Comparison of ENCODE assay signal across 1 cellular context in the genomic region with DNA sequence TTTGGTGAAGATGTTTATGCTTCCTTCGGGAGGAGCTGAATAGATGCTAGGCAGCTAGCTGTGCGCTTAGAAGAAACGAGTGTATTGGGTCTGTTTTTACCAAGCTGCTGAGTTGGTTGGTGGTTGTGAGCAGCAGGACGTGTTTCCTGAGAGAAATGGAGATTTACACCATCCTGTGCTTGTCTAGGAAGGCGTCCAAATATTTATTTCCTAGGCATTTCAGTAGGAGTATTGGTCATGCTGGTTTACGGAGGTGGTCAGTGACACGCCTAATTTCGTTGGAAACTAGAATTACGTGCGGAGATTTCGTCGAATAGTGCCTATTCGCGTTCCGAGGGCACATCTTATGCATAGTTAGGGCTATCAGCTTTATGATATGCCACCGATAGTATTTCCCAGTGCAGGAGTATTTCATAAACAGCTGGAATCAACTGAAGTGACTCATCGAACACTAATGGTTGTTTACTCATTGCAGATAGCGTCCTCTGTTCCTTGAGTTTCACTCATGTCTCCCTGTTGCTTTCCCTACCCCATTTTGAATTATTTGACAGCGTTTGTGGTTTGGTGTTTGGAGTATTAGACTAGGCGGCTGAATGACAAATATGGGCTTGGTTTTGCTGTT.
A peak's percentile ranks its signal among the peaks of the same experiment; 100 is the strongest.
TF ChIP-seq lines count a peak whose summit lies in the region.

No MANE protein-coding gene starts in this region.

TF ChIP-seq in HEK293, 187 proteins besides CTCF, POLR2A, EP300 and RAD21 (continued from another document):
- TF ChIP-seq, protein P1, sequence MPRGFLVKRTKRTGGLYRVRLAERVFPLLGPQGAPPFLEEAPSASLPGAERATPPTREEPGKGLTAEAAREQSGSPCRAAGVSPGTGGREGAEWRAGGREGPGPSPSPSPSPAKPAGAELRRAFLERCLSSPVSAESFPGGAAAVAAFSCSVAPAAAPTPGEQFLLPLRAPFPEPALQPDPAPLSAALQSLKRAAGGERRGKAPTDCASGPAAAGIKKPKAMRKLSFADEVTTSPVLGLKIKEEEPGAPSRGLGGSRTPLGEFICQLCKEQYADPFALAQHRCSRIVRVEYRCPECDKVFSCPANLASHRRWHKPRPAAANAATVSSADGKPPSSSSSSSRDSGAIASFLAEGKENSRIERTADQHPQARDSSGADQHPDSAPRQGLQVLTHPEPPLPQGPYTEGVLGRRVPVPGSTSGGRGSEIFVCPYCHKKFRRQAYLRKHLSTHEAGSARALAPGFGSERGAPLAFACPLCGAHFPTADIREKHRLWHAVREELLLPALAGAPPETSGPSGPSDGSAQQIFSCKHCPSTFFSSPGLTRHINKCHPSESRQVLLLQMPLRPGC (tag by site-specific recombination; IDR thresholded peaks at IDR 0.05), result peak; percentile 68; the same call in 1 of the 2 replicates
- TF ChIP-seq, protein P2, sequence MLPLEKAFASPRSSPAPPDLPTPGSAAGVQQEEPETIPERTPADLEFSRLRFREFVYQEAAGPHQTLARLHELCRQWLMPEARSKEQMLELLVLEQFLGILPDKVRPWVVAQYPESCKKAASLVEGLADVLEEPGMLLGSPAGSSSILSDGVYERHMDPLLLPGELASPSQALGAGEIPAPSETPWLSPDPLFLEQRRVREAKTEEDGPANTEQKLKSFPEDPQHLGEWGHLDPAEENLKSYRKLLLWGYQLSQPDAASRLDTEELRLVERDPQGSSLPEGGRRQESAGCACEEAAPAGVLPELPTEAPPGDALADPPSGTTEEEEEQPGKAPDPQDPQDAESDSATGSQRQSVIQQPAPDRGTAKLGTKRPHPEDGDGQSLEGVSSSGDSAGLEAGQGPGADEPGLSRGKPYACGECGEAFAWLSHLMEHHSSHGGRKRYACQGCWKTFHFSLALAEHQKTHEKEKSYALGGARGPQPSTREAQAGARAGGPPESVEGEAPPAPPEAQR (tag by site-specific recombination; IDR thresholded peaks at IDR 0.05), result no peak
- TF ChIP-seq ZNF335 (tag by site-specific recombination; conservative IDR thresholded peaks at IDR 0.05) (peak; percentile 75), ZNF596 (tag by site-specific recombination; IDR thresholded peaks at IDR 0.05) (no peak), ZNF146 (tag by site-specific recombination; IDR thresholded peaks at IDR 0.05) (0 out of 2 replicates have a peak, but pooled peaks have one; percentile 2), PRDM1 (tag by site-specific recombination; IDR thresholded peaks at IDR 0.05) (peak; percentile 89), ZNF394 (tag by site-specific recombination; IDR thresholded peaks at IDR 0.05; ENCODE audit: borderline replicate concordance) (0 out of 2 replicates have a peak, but pooled peaks have one; percentile 17), HOXA7 (CRISPR knock-in tag; IDR thresholded peaks at IDR 0.05; ENCODE audit: borderline replicate concordance) (no peak), ZNF600 (tag by site-specific recombination; IDR thresholded peaks at IDR 0.05) (peak; percentile 65), ZNF629 (tag by site-specific recombination; IDR thresholded peaks at IDR 0.05) (peak; percentile 61)
- TF ChIP-seq, protein P3, sequence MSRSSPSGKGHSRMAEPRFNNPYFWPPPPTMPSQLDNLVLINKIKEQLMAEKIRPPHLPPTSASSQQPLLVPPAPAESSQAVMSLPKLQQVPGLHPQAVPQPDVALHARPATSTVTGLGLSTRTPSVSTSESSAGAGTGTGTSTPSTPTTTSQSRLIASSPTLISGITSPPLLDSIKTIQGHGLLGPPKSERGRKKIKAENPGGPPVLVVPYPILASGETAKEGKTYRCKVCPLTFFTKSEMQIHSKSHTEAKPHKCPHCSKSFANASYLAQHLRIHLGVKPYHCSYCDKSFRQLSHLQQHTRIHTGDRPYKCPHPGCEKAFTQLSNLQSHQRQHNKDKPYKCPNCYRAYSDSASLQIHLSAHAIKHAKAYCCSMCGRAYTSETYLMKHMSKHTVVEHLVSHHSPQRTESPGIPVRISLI (tag by site-specific recombination; IDR thresholded peaks at IDR 0.05), result no peak
TF ChIP-seq in HEK293: peak in this region for 17.
